Comparison of ENCODE assay signal across 9 cellular contexts in genomic region chr21:46605759-46606426, GRCh38. TPM values are rescaled to one million over a fixed set of nuclear protein-coding genes. Genes with fewer than 3 reads are reported as not detected.
A peak's percentile ranks its signal among the peaks of the same experiment; 100 is the strongest.
DNase-seq lines count a peak whose midpoint lies in the region; ATAC-seq, FAIRE-seq and TF ChIP-seq lines count a peak whose summit lies in the region.
"Had no signal": no experiment of that assay in that cellular context is flagged by ENCODE, and none has a peak within 500 bp of the region (broad histone marks: within the 10 kb centered on the region; RNA-seq: fewer than 3 reads in every experiment).

No MANE protein-coding gene starts in this region.

- H3K4me3 ChIP-seq in esophagus squamous epithelium, result no peak overlapping the region
- H3K4me3 ChIP-seq: cardiac muscle cell had no signal

- TF ChIP-seq POLR2A in esophagus squamous epithelium (IDR thresholded peaks at IDR 0.05), result no peak

- FAIRE-seq in HTR-8/SVneo (lab: Jason Lieb, UNC), result no peak

- no peaks in the 10 kb centered on the region for H3K9me3 ChIP-seq in esophagus squamous epithelium

- 0 out of 2 replicates have a peak, but pooled peaks cover 12% of the 10 kb centered on the region for H3K4me1 Mint-ChIP-seq in HFFc6 (ENCODE audit: low read depth)
- H3K4me1 Mint-ChIP-seq in MCF 10A (ENCODE audit: insufficient read depth, unreplicated experiment), result no peaks in the 10 kb centered on the region

- TF ChIP-seq CTCF in esophagus squamous epithelium (IDR thresholded peaks at IDR 0.05), result no peak
- no peak for TF ChIP-seq CTCF in HFFc6 (IDR thresholded peaks at IDR 0.05)
- no peak for TF ChIP-seq CTCF in MCF 10A (IDR thresholded peaks at IDR 0.05; ENCODE audit: unreplicated experiment)

- H3K9me3 Mint-ChIP-seq in HFFc6 (peaks cover 3% of the 10 kb centered on the region), MCF 10A (ENCODE audit: unreplicated experiment) (no peaks in the 10 kb centered on the region)

- no TSS peak for BruUV-seq in MCF 10A (replicated peaks; lab: Mats Ljungman, UMichigan)

- no peak overlapping the region for H3K4me3 Mint-ChIP-seq in HFFc6
- no peak overlapping the region for H3K4me3 Mint-ChIP-seq in MCF 10A (ENCODE audit: unreplicated experiment)

- 58 to 60% methylated on average over 8 to 9 of the region's 15 CpGs for WGBS in esophagus squamous epithelium, 2 donors

- peaks cover 0 to 20% (median 0%) of the 10 kb centered on the region in 3 donors for H3K4me1 ChIP-seq in esophagus squamous epithelium

- H3K27ac ChIP-seq in esophagus squamous epithelium, result peak overlapping the region in 3 of 4 donors; percentile 19 to 72 (median 21)
- H3K27ac ChIP-seq: cardiac muscle cell had no signal

- peak; percentile 7 for DNase-seq in T-helper 9 cell
- DNase-seq in esophagus squamous epithelium (lab: John Stamatoyannopoulos, UW), result no peak
- peak; percentile 28 for DNase-seq in stimulated activated CD8-positive, alpha-beta memory T cell treated with anti-CD3 and anti-CD28 coated beads, Interleukin-4, amount 100 ng/mL, for 24 hours (ENCODE audit: low read depth)
- DNase-seq in HTR-8/SVneo (ENCODE audit: insufficient read length, low spot score), result no peak
- DNase-seq in NCI-H1417 treated with DMSO at 0.1 percent for 48 hours (lab: John Stamatoyannopoulos, UW), result no peak
- DNase-seq in HFFc6, result no peak
- DNase-seq in MCF 10A (ENCODE audit: unreplicated experiment), result no peak

- H3K27me3 Mint-ChIP-seq in HFFc6 (ENCODE audit: insufficient read depth) (peaks cover 30% of the 10 kb centered on the region), MCF 10A (ENCODE audit: insufficient read depth, unreplicated experiment) (peaks cover 20% of the 10 kb centered on the region)

- intact Hi-C loops in esophagus squamous epithelium (cut with DNase I), result no loop called here
- intact Hi-C loops in MCF 10A (cut with micrococcal nuclease), result no loop called here

- H3K36me3 ChIP-seq in esophagus squamous epithelium, result no peaks in the 10 kb centered on the region
- H3K36me3 ChIP-seq: cardiac muscle cell had no signal

- CTCF ChIA-PET in MCF 10A (lab: Yijun Ruan, JAX), result interaction anchor here (0.6 kb wide), 1 partner anchor 75 kb away, joined by 3 read pairs; no protein-coding TSS in a partner anchor

- POLR2A ChIA-PET in MCF 10A (lab: Yijun Ruan, JAX), result no interaction called here

- H3K36me3 Mint-ChIP-seq in HFFc6 (ENCODE audit: low read depth), result no peaks in the 10 kb centered on the region
- H3K36me3 Mint-ChIP-seq in MCF 10A (ENCODE audit: insufficient read depth, unreplicated experiment), result no peaks in the 10 kb centered on the region

- peak; percentile 60 for ATAC-seq in GM21825 (IDR thresholded peaks at IDR 0.05; ENCODE audit: unreplicated experiment)

- H3K27ac Mint-ChIP-seq in HFFc6, result no peak overlapping the region
- H3K27ac Mint-ChIP-seq in MCF 10A (ENCODE audit: low read depth, unreplicated experiment), result no peak overlapping the region

- H3K27me3 ChIP-seq in esophagus squamous epithelium, result no peaks in the 10 kb centered on the region

RNA-seq across cellular contexts. Expression of gene S100B, which starts 1.0 kb away (rescaled TPM):
- 10 to 100 TPM in 1 of 4 donors, 1 to 10 TPM in 1, under 1 TPM in 1, not detected in 1; 0.57 to 14.7 (median 8.2) TPM for total RNA-seq in esophagus squamous epithelium
- total RNA-seq in HFFc6 (2021; fragmentation: NEBNext Ultra II Directional; extraction: Animal tissue kit (Norgen Biotek cat#: 25700)), result not detected
- not detected in 2 replicates for total RNA-seq in MCF 10A (2022)

RNA-seq across cellular contexts. Expression of gene PRMT2, which starts 29.6 kb away (rescaled TPM):
- total RNA-seq in esophagus squamous epithelium (100 to 1,000 TPM in 2 of 4 donors, 10 to 100 TPM in 2; 72.3 to 125 (median 101) TPM), MCF 10A (2022) (60.2 and 62.2 TPM in 2 replicates)
- 100 to 1,000 TPM in 4 of 6 experiments, 10 to 100 TPM in 2; 98.9 to 111 (median 105) TPM for total RNA-seq in HFFc6 (2021; fragmentation: NEBNext Ultra II Directional; extraction: Animal tissue kit (Norgen Biotek cat#: 25700))

Comparison
In these comparisons a context has a peak if more than half of its experiments do, and no peak if none do; other contexts are left out.
1. DNase-seq: peak in T-helper 9 cell (single experiment) and stimulated activated CD8-positive, alpha-beta memory T cell treated with anti-CD3 and anti-CD28 coated beads, Interleukin-4, amount 100 ng/mL, for 24 hours (single experiment); none in esophagus squamous epithelium (single experiment), HTR-8/SVneo (single experiment), NCI-H1417 treated with DMSO at 0.1 percent for 48 hours (single experiment), HFFc6 (single experiment) and MCF 10A (single experiment).